Comparison of ENCODE assay signal across 1 cellular context in the genomic region with DNA sequence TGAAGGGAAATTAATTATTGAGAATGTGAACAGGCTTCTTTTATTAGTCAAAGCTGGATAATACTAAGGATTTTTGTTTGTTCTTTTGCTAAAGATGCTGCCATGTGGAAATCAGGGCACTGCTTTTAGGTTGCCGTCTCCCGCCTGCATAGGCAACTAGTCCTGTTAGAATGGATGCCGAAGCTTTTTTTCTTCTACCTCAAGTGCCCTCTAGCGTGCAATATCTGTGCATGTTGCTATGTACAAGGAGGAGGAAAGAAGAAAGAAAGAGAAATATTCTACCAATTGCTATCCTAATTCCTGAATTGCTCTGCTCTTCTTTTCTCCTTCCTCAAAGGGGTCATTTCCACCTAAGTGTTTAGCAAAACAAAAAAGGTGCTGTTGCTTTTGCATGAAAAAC.
TF ChIP-seq lines count a peak whose summit lies in the region.

No MANE protein-coding gene starts in this region.

TF ChIP-seq in HepG2, 621 proteins besides CTCF, POLR2A, EP300 and RAD21 (continued from another document):
- TF ChIP-seq, protein P1, sequence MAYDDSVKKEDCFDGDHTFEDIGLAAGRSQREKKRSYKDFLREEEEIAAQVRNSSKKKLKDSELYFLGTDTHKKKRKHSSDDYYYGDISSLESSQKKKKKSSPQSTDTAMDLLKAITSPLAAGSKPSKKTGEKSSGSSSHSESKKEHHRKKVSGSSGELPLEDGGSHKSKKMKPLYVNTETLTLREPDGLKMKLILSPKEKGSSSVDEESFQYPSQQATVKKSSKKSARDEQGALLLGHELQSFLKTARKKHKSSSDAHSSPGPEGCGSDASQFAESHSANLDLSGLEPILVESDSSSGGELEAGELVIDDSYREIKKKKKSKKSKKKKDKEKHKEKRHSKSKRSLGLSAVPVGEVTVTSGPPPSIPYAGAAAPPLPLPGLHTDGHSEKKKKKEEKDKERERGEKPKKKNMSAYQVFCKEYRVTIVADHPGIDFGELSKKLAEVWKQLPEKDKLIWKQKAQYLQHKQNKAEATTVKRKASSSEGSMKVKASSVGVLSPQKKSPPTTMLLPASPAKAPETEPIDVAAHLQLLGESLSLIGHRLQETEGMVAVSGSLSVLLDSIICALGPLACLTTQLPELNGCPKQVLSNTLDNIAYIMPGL (CRISPR knock-in tag; IDR thresholded peaks at IDR 0.05; ENCODE audit: borderline replicate concordance in 1 of 2, low read depth in 1 of 2), result no peak
- peak; percentile 21; the same call in 1 of the 2 replicates for TF ChIP-seq RFX5 (IDR thresholded peaks at IDR 0.05; ENCODE audit: low read depth, low read length)
- no peak for TF ChIP-seq ZNF761 (CRISPR knock-in tag; conservative IDR thresholded peaks at IDR 0.05)
- peak; percentile 61 for TF ChIP-seq STAG1 (CRISPR knock-in tag; IDR thresholded peaks at IDR 0.05)
